In genomic region chr15:96392380-96393208, GRCh38 we compare ENCODE assay signal across 18 cellular contexts.
DNase-seq lines count a peak whose midpoint lies in the region; ATAC-seq and TF ChIP-seq lines count a peak whose summit lies in the region.
"Had no signal": no experiment of that assay in that cellular context is flagged by ENCODE, and none has a peak within 500 bp of the region (broad histone marks: within the 10 kb centered on the region; RNA-seq: fewer than 3 reads in every experiment).

No MANE protein-coding gene starts in this region.

- H3K4me1 Mint-ChIP-seq in nephron progenitor cell = peaks cover 41% of the 10 kb centered on the region
- H3K4me1 Mint-ChIP-seq: activated naive CD8-positive, alpha-beta T cell treated with anti-CD3 and anti-CD28 coated beads, Interleukin-2, amount 50 U/mL, for 24 hours had no signal

- no peak overlapping the region for H3K4me3 Mint-ChIP-seq in nephron progenitor cell
- H3K4me3 Mint-ChIP-seq: activated naive CD8-positive, alpha-beta T cell treated with anti-CD3 and anti-CD28 coated beads, Interleukin-2, amount 50 U/mL, for 24 hours had no signal

- peak; percentile 34 for ATAC-seq in HG02884 (IDR thresholded peaks at IDR 0.05; ENCODE audit: unreplicated experiment)
- peak; percentile 83 for ATAC-seq in left lobe of liver
- ATAC-seq: activated CD4-positive, CD25-positive, alpha-beta regulatory T cell treated with anti-CD3 and anti-CD28 coated beads, Interleukin-2, amount 50 U/mL, for 24 hours; activated naive CD8-positive, alpha-beta T cell treated with anti-CD3 and anti-CD28 coated beads, Interleukin-2, amount 50 U/mL, for 24 hours had no signal

- peaks cover 11% of the 10 kb centered on the region for H3K36me3 Mint-ChIP-seq in nephron progenitor cell (ENCODE audit: low read depth)

- DNase-seq in EH (ENCODE audit: low read depth) (peak; percentile 27), ecto neural progenitor cell (ENCODE audit: low spot score) (peak; percentile 61), left lobe of liver (ENCODE audit: low spot score) (no peak), nephron progenitor cell (no peak), HPDE6-E6E7 (ENCODE audit: extremely low spot score) (no peak), activated gamma-delta T cell treated with Interleukin-2 at 50 U/mL for 16 hours (no peak), NCI-H82 (lab: John Stamatoyannopoulos, UW) (no peak)
- DNase-seq: activated CD8-positive, alpha-beta memory T cell treated with anti-CD3 and anti-CD28 coated beads for 24 hours; activated naive CD8-positive, alpha-beta T cell treated with anti-CD3 and anti-CD28 coated beads, Interleukin-2, amount 50 U/mL, for 24 hours; effector CD4-positive, alpha-beta T cell; left ventricle myocardium inferior; NCI-H446; ovary; SHP77; sigmoid colon; T-helper 2 cell had no signal

- no peak overlapping the region for H3K27ac Mint-ChIP-seq in nephron progenitor cell
- H3K27ac Mint-ChIP-seq: activated naive CD8-positive, alpha-beta T cell treated with anti-CD3 and anti-CD28 coated beads, Interleukin-2, amount 50 U/mL, for 24 hours had no signal

- H3K9me3 Mint-ChIP-seq in nephron progenitor cell = no peaks in the 10 kb centered on the region
- H3K9me3 Mint-ChIP-seq: activated naive CD8-positive, alpha-beta T cell treated with anti-CD3 and anti-CD28 coated beads, Interleukin-2, amount 50 U/mL, for 24 hours had no signal

- peaks cover 39% of the 10 kb centered on the region for H3K27me3 Mint-ChIP-seq in nephron progenitor cell (ENCODE audit: low read depth, poor library complexity)

- no peak for TF ChIP-seq CTCF in nephron progenitor cell (IDR thresholded peaks at IDR 0.05)

Comparison
In these comparisons a context has a peak if more than half of its experiments do, and no peak if none do; other contexts are left out.
1. DNase-seq: peak in EH (single experiment) and ecto neural progenitor cell (single experiment); none in left lobe of liver (single experiment), nephron progenitor cell (single experiment), HPDE6-E6E7 (single experiment), activated gamma-delta T cell treated with Interleukin-2 at 50 U/mL for 16 hours (single experiment) and NCI-H82 (single experiment).